ENCODE assay signal across 24 cellular contexts in genomic region chr1:180144659-180145357, GRCh38. TPM values are rescaled to one million over a fixed set of nuclear protein-coding genes. Genes with fewer than 3 reads are reported as not detected.
DNase-seq lines count a peak whose midpoint lies in the region; ATAC-seq, FAIRE-seq and TF ChIP-seq lines count a peak whose summit lies in the region.
"Had no signal": no experiment of that assay in that cellular context is flagged by ENCODE, and none has a peak within 500 bp of the region (broad histone marks: within the 10 kb centered on the region; RNA-seq: fewer than 3 reads in every experiment).

No MANE protein-coding gene starts in this region.

- H3K4me2 ChIP-seq in SK-N-SH (no peak overlapping the region), OCI-LY3 (ENCODE audit: low read length) (no peak overlapping the region), keratinocyte (ENCODE audit: control insufficient read depth, extremely low read depth, insufficient read depth, low read depth, low read length) (no peak overlapping the region)

- 74% methylated on average over 6 of the region's 6 CpGs for WGBS in SK-N-SH (ENCODE audit: low lambda C conversion rate)
- 57 to 64% methylated on average over 6 of the region's 6 CpGs for WGBS in testis, 2 donors

- no peak for DNase-seq in SK-N-SH
- DNase-seq in keratinocyte (ENCODE audit: low read depth, low spot score), result no peak
- no peak for DNase-seq in testis
- DNase-seq in stimulated activated naive CD4-positive, alpha-beta T cell (lab: John Stamatoyannopoulos, UW), result no peak
- DNase-seq in DMS153 treated with DMSO at 0.1 percent for 48 hours (lab: John Stamatoyannopoulos, UW; ENCODE audit: unreplicated experiment), result no peak
- no peak for DNase-seq in activated CD4-positive, alpha-beta memory T cell treated with anti-CD3 and anti-CD28 coated beads, Interleukin-2, amount 10 ng/mL, durations not matched to agents 7 days and 5 days
- DNase-seq: activated CD4-positive, alpha-beta T cell treated with anti-CD3 and anti-CD28 coated beads, Interleukin-2, amount 10 ng/mL, durations not matched to agents 7 days and 5 days; activated naive CD4-positive, alpha-beta T cell treated with Interleukin-2 at 50 U/mL for 16 hours; CD4-positive, alpha-beta T cell; DMS79; foreskin keratinocyte; H7; left lung; naive thymus-derived CD8-positive, alpha-beta T cell; NCI-H1436 treated with DMSO at 0.1 percent for 48 hours; NCI-H2227 treated with DMSO at 0.1 percent for 48 hours; psoas muscle; transverse colon had no signal

- intact Hi-C loops in testis (cut with DNase I; ENCODE audit: low total_unique reads), result no loop called here

- no peaks in the 10 kb centered on the region for H3K9me2 ChIP-seq in SK-N-SH

- ATAC-seq in SK-N-SH treated with all-trans-retinoic acid at 6 μM for 48 hours, result no peak; the same call in 1 of the 3 replicates
- ATAC-seq: foreskin keratinocyte; left lung; naive thymus-derived CD8-positive, alpha-beta T cell; psoas muscle; stimulated activated memory B cell treated with anti-CD40 and anti-IgM and Interleukin-4, amounts not matched to agents 10 μg/mL and 1 μg/mL and 100 μg/mL, for 72 hours had no signal

- H3K9ac ChIP-seq in SK-N-SH, result no peak overlapping the region
- H3K9ac ChIP-seq in OCI-LY3 (ENCODE audit: low read length), result no peak overlapping the region
- H3K9ac ChIP-seq in keratinocyte (ENCODE audit: control insufficient read depth, extremely low read depth, insufficient read depth, low read length), result no peak overlapping the region

- peaks cover 5% of the 10 kb centered on the region for H3K27me3 Mint-ChIP-seq in activated CD4-positive, alpha-beta memory T cell treated with anti-CD3 and anti-CD28 coated beads, Interleukin-2, amount 10 ng/mL, durations not matched to agents 7 days and 5 days
- H3K27me3 Mint-ChIP-seq: activated CD4-positive, alpha-beta T cell treated with anti-CD3 and anti-CD28 coated beads, Interleukin-2, amount 10 ng/mL, durations not matched to agents 7 days and 5 days; CD4-positive, alpha-beta T cell had no signal

- H3F3A ChIP-seq in SK-N-SH (replicated peaks; ENCODE audit: insufficient read depth), result no peaks in the 10 kb centered on the region

- no peak overlapping the region for H3K4me3 Mint-ChIP-seq in activated CD4-positive, alpha-beta memory T cell treated with anti-CD3 and anti-CD28 coated beads, Interleukin-2, amount 10 ng/mL, durations not matched to agents 7 days and 5 days
- H3K4me3 Mint-ChIP-seq: activated CD4-positive, alpha-beta T cell treated with anti-CD3 and anti-CD28 coated beads, Interleukin-2, amount 10 ng/mL, durations not matched to agents 7 days and 5 days; CD4-positive, alpha-beta T cell; naive thymus-derived CD8-positive, alpha-beta T cell; stimulated activated memory B cell treated with anti-CD40 and anti-IgM and Interleukin-4, amounts not matched to agents 10 μg/mL and 1 μg/mL and 100 μg/mL, for 72 hours had no signal

- POLR2A ChIA-PET in SK-N-SH (lab: Yijun Ruan, JAX), result no interaction called here
- POLR2A ChIA-PET in activated CD4-positive, alpha-beta memory T cell treated with anti-CD3 and anti-CD28 coated beads, Interleukin-2, amount 10 ng/mL, durations not matched to agents 7 days and 5 days (lab: Charles Lee), result interaction anchor here (1.8 kb wide), 1 partner anchor 10 kb away, joined by 6 read pairs; the partner anchor contains the start of gene QSOX1

- H3K9me3 ChIP-seq in SK-N-SH (no peaks in the 10 kb centered on the region), OCI-LY3 (ENCODE audit: insufficient read depth, low read length) (no peaks in the 10 kb centered on the region), keratinocyte (ENCODE audit: control insufficient read depth, low read depth, low read length) (no peaks in the 10 kb centered on the region), testis (no peaks in the 10 kb centered on the region)
- H3K9me3 ChIP-seq: ascending aorta, left lung, psoas muscle, transverse colon had no signal

- CTCF ChIA-PET in SK-N-SH (lab: Yijun Ruan, JAX), result interaction anchor here (0.6 kb wide), 1 partner anchor 271 kb away, joined by 3 read pairs; no protein-coding TSS in a partner anchor
- CTCF ChIA-PET in activated CD4-positive, alpha-beta memory T cell treated with anti-CD3 and anti-CD28 coated beads, Interleukin-2, amount 10 ng/mL, durations not matched to agents 7 days and 5 days (lab: Charles Lee), result interaction anchor here (1.0 kb wide), 1 partner anchor 330 kb away, joined by 3 read pairs; no protein-coding TSS in a partner anchor

- no peak for FAIRE-seq in keratinocyte (lab: Jason Lieb, UNC)
- FAIRE-seq: endometrium had no signal

- no peaks in the 10 kb centered on the region for H3K36me3 Mint-ChIP-seq in activated CD4-positive, alpha-beta memory T cell treated with anti-CD3 and anti-CD28 coated beads, Interleukin-2, amount 10 ng/mL, durations not matched to agents 7 days and 5 days (ENCODE audit: low read depth)
- H3K36me3 Mint-ChIP-seq: naive thymus-derived CD8-positive, alpha-beta T cell; stimulated activated memory B cell treated with anti-CD40 and anti-IgM and Interleukin-4, amounts not matched to agents 10 μg/mL and 1 μg/mL and 100 μg/mL, for 72 hours had no signal

- dilution Hi-C loops in keratinocyte (cut with MboI; ENCODE audit: extremely low pct_ligation_motif_present, low sequenced_read_pairs), result no loop called here

- no peak for TF ChIP-seq EP300 in SK-N-SH (IDR thresholded peaks at IDR 0.05; ENCODE audit: borderline replicate concordance in 1 of 2, low read depth in 1 of 2, low read length in 1 of 2)

- no peaks in the 10 kb centered on the region for H3K4me1 Mint-ChIP-seq in activated CD4-positive, alpha-beta memory T cell treated with anti-CD3 and anti-CD28 coated beads, Interleukin-2, amount 10 ng/mL, durations not matched to agents 7 days and 5 days
- H3K4me1 Mint-ChIP-seq: activated CD4-positive, alpha-beta T cell treated with anti-CD3 and anti-CD28 coated beads, Interleukin-2, amount 10 ng/mL, durations not matched to agents 7 days and 5 days; stimulated activated memory B cell treated with anti-CD40 and anti-IgM and Interleukin-4, amounts not matched to agents 10 μg/mL and 1 μg/mL and 100 μg/mL, for 72 hours had no signal

- H3K27me3 ChIP-seq in SK-N-SH (ENCODE audit: insufficient read depth) (no peaks in the 10 kb centered on the region), OCI-LY3 (ENCODE audit: low read depth, low read length) (no peaks in the 10 kb centered on the region; the same call in 1 of the 2 replicates), keratinocyte (ENCODE audit: control insufficient read depth, extremely low read depth, insufficient read depth, low read length) (no peaks in the 10 kb centered on the region), testis (no peaks in the 10 kb centered on the region)
- H3K27me3 ChIP-seq: ascending aorta, foreskin keratinocyte, left lung, transverse colon had no signal

- TF ChIP-seq RAD21 in SK-N-SH (IDR thresholded peaks at IDR 0.05; ENCODE audit: low read length), result no peak

- no peak overlapping the region for H3K4me3 ChIP-seq in SK-N-SH (ENCODE audit: low read depth in 2 of 2, low read length in 1 of 2)
- H3K4me3 ChIP-seq in OCI-LY3 (ENCODE audit: low read length), result no peak overlapping the region
- no peak overlapping the region for H3K4me3 ChIP-seq in keratinocyte (ENCODE audit: control insufficient read depth in 2 of 3, extremely low read depth in 1 of 3, insufficient read depth in 2 of 3, low read depth in 1 of 3, low read length in 3 of 3)
- no peak overlapping the region for H3K4me3 ChIP-seq in testis
- H3K4me3 ChIP-seq: ascending aorta, left lung, psoas muscle, SK-N-MC, transverse colon had no signal

- no peak for TF ChIP-seq POLR2A in testis (IDR thresholded peaks at IDR 0.05)

- no peak for TF ChIP-seq CTCF in SK-N-SH (IDR thresholded peaks at IDR 0.05)
- no peak for TF ChIP-seq CTCF in OCI-LY3 (IDR thresholded peaks at IDR 0.05; ENCODE audit: low read depth, low read length)
- TF ChIP-seq CTCF in keratinocyte (optimal IDR thresholded peaks at IDR 0.05 in 1 of 3, IDR thresholded peaks at IDR 0.05 in 1 of 3, conservative IDR thresholded peaks at IDR 0.05 in 1 of 3; ENCODE audit: extremely low read depth in 1 of 3, insufficient read depth in 2 of 3, low read length in 3 of 3), result no peak
- TF ChIP-seq CTCF in testis (IDR thresholded peaks at IDR 0.05), result no peak

- no peaks in the 10 kb centered on the region for H4K20me1 ChIP-seq in SK-N-SH (ENCODE audit: insufficient read depth)
- H4K20me1 ChIP-seq in OCI-LY3 (ENCODE audit: insufficient read depth, low read length), result no peaks in the 10 kb centered on the region
- H4K20me1 ChIP-seq in keratinocyte (ENCODE audit: control insufficient read depth, extremely low read depth, insufficient read depth, low read length), result no peaks in the 10 kb centered on the region

- no peaks in the 10 kb centered on the region for H3K79me2 ChIP-seq in SK-N-SH (ENCODE audit: insufficient read depth)
- no peaks in the 10 kb centered on the region for H3K79me2 ChIP-seq in OCI-LY3 (ENCODE audit: low read length)
- no peaks in the 10 kb centered on the region for H3K79me2 ChIP-seq in keratinocyte (ENCODE audit: control insufficient read depth, insufficient read depth, low read length)

- H3K4me1 ChIP-seq in SK-N-SH (ENCODE audit: control insufficient read depth in 1 of 2, insufficient read depth in 2 of 2, low read depth in 1 of 2, low read length in 1 of 2) (no peaks in the 10 kb centered on the region), OCI-LY3 (ENCODE audit: low read length) (no peaks in the 10 kb centered on the region; the same call in 1 of the 2 replicates), keratinocyte (ENCODE audit: control insufficient read depth, extremely low read depth, insufficient read depth, low read length) (peaks cover 7% of the 10 kb centered on the region), testis (peaks cover 12% of the 10 kb centered on the region)
- H3K4me1 ChIP-seq: ascending aorta, left lung, psoas muscle, transverse colon had no signal

- no peak overlapping the region for H3K27ac ChIP-seq in SK-N-SH (ENCODE audit: low read depth in 2 of 2, low read length in 1 of 2)
- H3K27ac ChIP-seq in OCI-LY3 (ENCODE audit: low read length), result no peak overlapping the region
- no peak overlapping the region for H3K27ac ChIP-seq in keratinocyte (ENCODE audit: control insufficient read depth, insufficient read depth, low read length)
- peak overlapping the region; percentile 22 to 83 for H3K27ac ChIP-seq in testis
- H3K27ac ChIP-seq: ascending aorta, foreskin keratinocyte, left lung, psoas muscle, SK-N-MC, transverse colon had no signal

- no peak overlapping the region for H3K27ac Mint-ChIP-seq in activated CD4-positive, alpha-beta memory T cell treated with anti-CD3 and anti-CD28 coated beads, Interleukin-2, amount 10 ng/mL, durations not matched to agents 7 days and 5 days
- H3K27ac Mint-ChIP-seq: activated CD4-positive, alpha-beta T cell treated with anti-CD3 and anti-CD28 coated beads, Interleukin-2, amount 10 ng/mL, durations not matched to agents 7 days and 5 days; CD4-positive, alpha-beta T cell; stimulated activated memory B cell treated with anti-CD40 and anti-IgM and Interleukin-4, amounts not matched to agents 10 μg/mL and 1 μg/mL and 100 μg/mL, for 72 hours had no signal

- H3K9me1 ChIP-seq in keratinocyte (ENCODE audit: control insufficient read depth, extremely low read depth, insufficient read depth, low read length), result no peaks in the 10 kb centered on the region

- no peaks in the 10 kb centered on the region for H3K36me3 ChIP-seq in SK-N-SH (replicated peaks in 1 of 2; ENCODE audit: control insufficient read depth in 1 of 2, insufficient read depth in 2 of 2, low read length in 1 of 2)
- H3K36me3 ChIP-seq in OCI-LY3 (replicated peaks; ENCODE audit: low read depth, low read length), result no peaks in the 10 kb centered on the region
- H3K36me3 ChIP-seq in keratinocyte (ENCODE audit: control insufficient read depth in 2 of 2, extremely low read depth in 1 of 2, insufficient read depth in 2 of 2, low read length in 2 of 2), result no peaks in the 10 kb centered on the region
- no peaks in the 10 kb centered on the region for H3K36me3 ChIP-seq in testis (ENCODE audit: low read depth, missing control alignments)
- H3K36me3 ChIP-seq: ascending aorta, left lung, transverse colon had no signal

- H3K9me3 Mint-ChIP-seq in activated CD4-positive, alpha-beta memory T cell treated with anti-CD3 and anti-CD28 coated beads, Interleukin-2, amount 10 ng/mL, durations not matched to agents 7 days and 5 days, result no peaks in the 10 kb centered on the region
- H3K9me3 Mint-ChIP-seq: activated CD4-positive, alpha-beta T cell treated with anti-CD3 and anti-CD28 coated beads, Interleukin-2, amount 10 ng/mL, durations not matched to agents 7 days and 5 days; CD4-positive, alpha-beta T cell; naive thymus-derived CD8-positive, alpha-beta T cell; stimulated activated memory B cell treated with anti-CD40 and anti-IgM and Interleukin-4, amounts not matched to agents 10 μg/mL and 1 μg/mL and 100 μg/mL, for 72 hours had no signal

- peak overlapping the region; percentile 46; the same call in 1 of the 2 replicates for H2AFZ ChIP-seq in SK-N-SH (ENCODE audit: low read depth)
- H2AFZ ChIP-seq in OCI-LY3 (ENCODE audit: low read depth, low read length), result peak overlapping the region; percentile 23
- peak overlapping the region; percentile 42 for H2AFZ ChIP-seq in keratinocyte (ENCODE audit: control insufficient read depth, low read length)

RNA-seq across cellular contexts. Expression of gene QSOX1, which starts 9.9 kb away (rescaled TPM):
- polyA plus RNA-seq in SK-N-SH (2012; rRNA removed) (307 and 359 TPM in 2 replicates), keratinocyte (57.6 to 87.5 TPM (median 59.0 TPM) in 3 replicates), testis (ENCODE audit: insufficient read depth, low read depth, low replicate concordance) (285 TPM)
- 181 and 270 TPM in 2 replicates for polyA plus RNA-seq in SK-N-SH (2012; cell fraction: cytosol; rRNA removed)
- 436 and 654 TPM in 2 replicates for polyA plus RNA-seq in SK-N-SH (2012; cell fraction: nucleus; rRNA removed)
- 20.2 TPM for polyA plus RNA-seq in keratinocyte (2011; ENCODE audit: low read depth)
- polyA plus RNA-seq in keratinocyte (2011; cell fraction: cytosol; rRNA removed), result 21.1 and 28.7 TPM in 2 replicates
- polyA plus RNA-seq in keratinocyte (2011; cell fraction: nucleus; rRNA removed), result 196 and 205 TPM in 2 replicates
- polyA plus RNA-seq in keratinocyte (2012; ENCODE audit: low replicate concordance), result 80.6 and 92.1 TPM in 2 replicates
- polyA minus RNA-seq in keratinocyte, result 60.9 to 96.0 TPM (median 64.2 TPM) in 3 replicates
- polyA minus RNA-seq in keratinocyte (2011; cell fraction: cytosol; rRNA and poly(A)+ RNA removed), result 70.4 TPM
- polyA minus RNA-seq in keratinocyte (2011; cell fraction: nucleus; rRNA and poly(A)+ RNA removed), result 124 and 168 TPM in 2 replicates
- total RNA-seq in testis, result 100 to 1,000 TPM; 566 to 691 TPM
- 10 to 100 TPM; 28.9 to 35.1 TPM for total RNA-seq in activated CD4-positive, alpha-beta memory T cell treated with anti-CD3 and anti-CD28 coated beads, Interleukin-2, amount 10 ng/mL, durations not matched to agents 7 days and 5 days

Comparison
In these comparisons a context has a peak if more than half of its experiments do, and no peak if none do; other contexts are left out.
1. H3K27ac ChIP-seq: peak in testis (2 of 2); none in SK-N-SH (0 of 2), OCI-LY3 (single experiment) and keratinocyte (single experiment).
2. Peak in every context shown above with its lines, with median percentiles within 50 percentile points of each other: H2AFZ ChIP-seq.